Comparison of ENCODE assay signal across 11 cellular contexts in genomic region chr1:79737193-79737592, GRCh38.
"Had no signal": no experiment of that assay in that cellular context is flagged by ENCODE, and none has a peak within 500 bp of the region (broad histone marks: within the 10 kb centered on the region; RNA-seq: fewer than 3 reads in every experiment).

No MANE protein-coding gene starts in this region.

- FAIRE-seq: kidney had no signal

- DNase-seq: activated CD4-positive, alpha-beta T cell treated with anti-CD3 and anti-CD28 coated beads, Interleukin-2, amount 50 U/mL, for 1 hour; activated naive CD8-positive, alpha-beta T cell treated with anti-CD3 and anti-CD28 coated beads, Interleukin-2, amount 10 ng/mL, durations not matched to agents 7 days and 5 days; anterior cingulate cortex; brain microvascular endothelial cell; effector CD8-positive, alpha-beta T cell; foreskin fibroblast; hippocampal formation; kidney; left ventricle myocardium superior had no signal

- ATAC-seq: left ventricle myocardium superior; natural killer cell treated with Interleukin-12 subunit alpha and Interleukin-12 subunit beta and Interleukin-15 and Interleukin-18, amount 100 ng/mL, for 72 hours; stimulated activated effector memory CD8-positive, alpha-beta T cell treated with anti-CD3 and anti-CD28 coated beads, Interleukin-12 subunit alpha, Interleukin-12 subunit beta, amount 100 ng/mL, for 72 hours had no signal

- H3K36me3 ChIP-seq: brain microvascular endothelial cell had no signal

- H3K27me3 ChIP-seq: brain microvascular endothelial cell had no signal

- H3K27ac ChIP-seq: brain microvascular endothelial cell had no signal
